1 cellular context compared by ENCODE assay signal in genomic region chr22:21641795-21642583, GRCh38.
TF ChIP-seq lines count a peak whose summit lies in the region.

A gene with protein sequence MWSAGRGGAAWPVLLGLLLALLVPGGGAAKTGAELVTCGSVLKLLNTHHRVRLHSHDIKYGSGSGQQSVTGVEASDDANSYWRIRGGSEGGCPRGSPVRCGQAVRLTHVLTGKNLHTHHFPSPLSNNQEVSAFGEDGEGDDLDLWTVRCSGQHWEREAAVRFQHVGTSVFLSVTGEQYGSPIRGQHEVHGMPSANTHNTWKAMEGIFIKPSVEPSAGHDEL (plus strand): TSS chr22:21642302. CDS start chr22:21642337, 35 bp downstream.

TF ChIP-seq in HEK293, 187 proteins besides CTCF, POLR2A, EP300 and RAD21 (continued from another document):
- TF ChIP-seq, protein P1, sequence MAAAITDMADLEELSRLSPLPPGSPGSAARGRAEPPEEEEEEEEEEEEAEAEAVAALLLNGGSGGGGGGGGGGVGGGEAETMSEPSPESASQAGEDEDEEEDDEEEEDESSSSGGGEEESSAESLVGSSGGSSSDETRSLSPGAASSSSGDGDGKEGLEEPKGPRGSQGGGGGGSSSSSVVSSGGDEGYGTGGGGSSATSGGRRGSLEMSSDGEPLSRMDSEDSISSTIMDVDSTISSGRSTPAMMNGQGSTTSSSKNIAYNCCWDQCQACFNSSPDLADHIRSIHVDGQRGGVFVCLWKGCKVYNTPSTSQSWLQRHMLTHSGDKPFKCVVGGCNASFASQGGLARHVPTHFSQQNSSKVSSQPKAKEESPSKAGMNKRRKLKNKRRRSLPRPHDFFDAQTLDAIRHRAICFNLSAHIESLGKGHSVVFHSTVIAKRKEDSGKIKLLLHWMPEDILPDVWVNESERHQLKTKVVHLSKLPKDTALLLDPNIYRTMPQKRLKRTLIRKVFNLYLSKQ (tag by site-specific recombination; IDR thresholded peaks at IDR 0.05; ENCODE audit: borderline replicate concordance): no peak
- peak; percentile 61 for TF ChIP-seq SP3 (tag by site-specific recombination; IDR thresholded peaks at IDR 0.05)
- peak; percentile 73 for TF ChIP-seq ZXDB (tag by site-specific recombination; IDR thresholded peaks at IDR 0.05)
- TF ChIP-seq ZNF837 (tag by site-specific recombination; IDR thresholded peaks at IDR 0.05): no peak
- TF ChIP-seq ZBTB21 (tag by site-specific recombination; IDR thresholded peaks at IDR 0.05): 0 out of 2 replicates have a peak, but pooled peaks have one; percentile 14
- TF ChIP-seq ZNF660 (tag by site-specific recombination; IDR thresholded peaks at IDR 0.05): peak; percentile 30; the same call in 1 of the 2 replicates
- 0 out of 2 replicates have a peak, but pooled peaks have one; percentile 5 for TF ChIP-seq ZNF2 (tag by site-specific recombination; IDR thresholded peaks at IDR 0.05)
- TF ChIP-seq INSM2 (tag by site-specific recombination; IDR thresholded peaks at IDR 0.05): no peak
- no peak for TF ChIP-seq ZNF157 (tag by site-specific recombination; IDR thresholded peaks at IDR 0.05)
- TF ChIP-seq ZNF350 (tag by site-specific recombination; IDR thresholded peaks at IDR 0.05): no peak
- TF ChIP-seq ZBTB20 (tag by site-specific recombination; IDR thresholded peaks at IDR 0.05): peak; percentile 90
- 0 out of 2 replicates have a peak, but pooled peaks have one; percentile 13 for TF ChIP-seq ZFHX2 (tag by site-specific recombination; conservative IDR thresholded peaks at IDR 0.05)
- peak; percentile 44 for TF ChIP-seq ZBTB17 (tag by site-specific recombination; IDR thresholded peaks at IDR 0.05)
- 0 out of 2 replicates have a peak, but pooled peaks have one; percentile 23 for TF ChIP-seq ZNF76 (tag by site-specific recombination; IDR thresholded peaks at IDR 0.05; ENCODE audit: borderline replicate concordance, low read depth)
- TF ChIP-seq TRIM28 (IDR thresholded peaks at IDR 0.05; ENCODE audit: borderline replicate concordance, low read length): no peak
- no peak for TF ChIP-seq ZNF626 (tag by site-specific recombination; IDR thresholded peaks at IDR 0.05)
- TF ChIP-seq ZNF529 (tag by site-specific recombination; IDR thresholded peaks at IDR 0.05; ENCODE audit: insufficient replicate concordance): no peak
